In the genomic region with DNA sequence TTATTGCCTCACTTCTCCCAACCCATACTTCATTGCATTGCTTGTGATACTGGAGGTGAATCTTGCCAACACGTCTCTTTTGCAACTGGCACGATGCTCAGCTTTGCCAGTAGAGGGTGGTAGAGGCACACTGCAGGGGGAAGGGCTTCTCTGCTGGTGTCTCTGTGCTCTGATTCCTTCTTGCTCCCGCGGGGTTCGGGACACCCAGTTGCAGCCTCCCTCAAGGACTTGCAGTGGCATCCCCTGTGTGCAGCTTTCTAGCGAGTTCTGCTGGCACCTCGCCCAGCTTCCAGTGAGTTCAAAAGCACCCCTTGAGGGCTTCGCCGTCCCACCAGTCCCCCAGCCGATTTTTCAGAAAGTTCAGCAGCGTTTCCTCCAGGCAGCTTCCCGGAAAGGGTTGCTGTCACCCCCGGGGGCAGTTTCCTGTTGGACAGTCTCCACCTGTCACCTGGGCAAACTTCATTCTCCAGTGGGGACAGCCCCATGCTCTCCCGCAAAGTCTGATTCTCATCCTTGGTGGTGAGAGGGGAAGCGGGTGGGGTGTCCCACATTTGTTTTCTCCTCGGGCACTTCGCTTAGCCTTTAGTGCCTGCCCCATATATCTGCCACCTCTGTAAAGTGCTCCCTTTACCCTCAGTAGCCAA, we compare ENCODE assay signal across 8 cellular contexts. TPM values are rescaled to one million over a fixed set of nuclear protein-coding genes. Genes with fewer than 3 reads are reported as not detected.
DNase-seq lines count a peak whose midpoint lies in the region; ATAC-seq and TF ChIP-seq lines count a peak whose summit lies in the region.

No MANE protein-coding gene starts in this region.

- H3K36me3 Mint-ChIP-seq in activated T-helper 2 cell treated with anti-CD3 and anti-CD28 coated beads, Interferon-gamma antibody, Interleukin-2, Interleukin-4, amounts not matched to agents 10 μg/mL and 5 μg/mL and 100 μg/mL, durations not matched to agents 14 hours and 24 hours and 36 hours (ENCODE audit: low read depth) = no peaks in the 10 kb centered on the region

- no peak overlapping the region for H2BK5ac ChIP-seq in trophoblast cell (ENCODE audit: low read depth, low read length, poor library complexity)

- no peaks in the 10 kb centered on the region for H4K20me1 ChIP-seq in Karpas-422 (ENCODE audit: insufficient read depth, low read depth, low read length)

- WGBS in trophoblast cell (ENCODE audit: extremely low coverage, insufficient coverage, insufficient read length) = no CpG with 5 or more reads among the region's 17 CpGs
- WGBS in upper lobe of left lung, 2 donors = 8 to 9% methylated on average over 17 of the region's 17 CpGs

- H3K9me3 Mint-ChIP-seq in activated T-helper 2 cell treated with anti-CD3 and anti-CD28 coated beads, Interferon-gamma antibody, Interleukin-2, Interleukin-4, amounts not matched to agents 10 μg/mL and 5 μg/mL and 100 μg/mL, durations not matched to agents 14 hours and 24 hours and 36 hours = no peaks in the 10 kb centered on the region

- no peaks in the 10 kb centered on the region for H3K27me3 Mint-ChIP-seq in activated T-helper 2 cell treated with anti-CD3 and anti-CD28 coated beads, Interferon-gamma antibody, Interleukin-2, Interleukin-4, amounts not matched to agents 10 μg/mL and 5 μg/mL and 100 μg/mL, durations not matched to agents 14 hours and 24 hours and 36 hours (ENCODE audit: low read depth)

- H4K91ac ChIP-seq in trophoblast cell (ENCODE audit: low read depth, low read length) = no peak overlapping the region

- POLR2A ChIA-PET in RWPE1 (lab: Yijun Ruan, JAX; ENCODE audit: low non-redundant PET) = no interaction called here

- H3K79me1 ChIP-seq in trophoblast cell (ENCODE audit: low read length) = no peaks in the 10 kb centered on the region

- peak overlapping the region; percentile 72 for H3K4me3 Mint-ChIP-seq in activated T-helper 2 cell treated with anti-CD3 and anti-CD28 coated beads, Interferon-gamma antibody, Interleukin-2, Interleukin-4, amounts not matched to agents 10 μg/mL and 5 μg/mL and 100 μg/mL, durations not matched to agents 14 hours and 24 hours and 36 hours (ENCODE audit: low read depth)

- no peaks in the 10 kb centered on the region for H3K36me3 ChIP-seq in Karpas-422 (ENCODE audit: insufficient read depth, low read length)
- no peaks in the 10 kb centered on the region for H3K36me3 ChIP-seq in trophoblast cell (ENCODE audit: control insufficient read depth in 1 of 2, insufficient read depth in 2 of 2, low read length in 2 of 2)
- no peaks in the 10 kb centered on the region for H3K36me3 ChIP-seq in upper lobe of left lung

- H3K9ac ChIP-seq in Karpas-422 (ENCODE audit: low read length) (no peak overlapping the region), trophoblast cell (ENCODE audit: low read length) (no peak overlapping the region)

- H3K4me1 ChIP-seq in Karpas-422 (ENCODE audit: low read length) (peaks cover 4% of the 10 kb centered on the region; the same call in 1 of the 2 replicates), trophoblast cell (ENCODE audit: control insufficient read depth in 1 of 2, insufficient read depth in 2 of 2, low read length in 2 of 2) (no peaks in the 10 kb centered on the region), upper lobe of left lung (peaks cover 3 to 8% (median 4%) of the 10 kb centered on the region in 4 donors)

- no peak overlapping the region for H2BK12ac ChIP-seq in trophoblast cell (ENCODE audit: low read length)

- no peak overlapping the region for H2BK120ac ChIP-seq in trophoblast cell (ENCODE audit: insufficient read depth, low read length, poor library complexity)

- H3K4me2 ChIP-seq in Karpas-422 (ENCODE audit: low read depth, low read length, poor library complexity, severe bottlenecking) (peak overlapping the region; percentile 30), trophoblast cell (ENCODE audit: low read length) (peak overlapping the region; percentile 16)

- peak overlapping the region; percentile 37; the same call in 1 of the 2 replicates for H3K4me3 ChIP-seq in Karpas-422 (ENCODE audit: low read length)
- no peak overlapping the region for H3K4me3 ChIP-seq in trophoblast cell (ENCODE audit: low read depth, low read length)
- peak overlapping the region in 3 of 4 donors; percentile 9 to 38 (median 36) for H3K4me3 ChIP-seq in upper lobe of left lung

- H3K27ac Mint-ChIP-seq in activated T-helper 2 cell treated with anti-CD3 and anti-CD28 coated beads, Interferon-gamma antibody, Interleukin-2, Interleukin-4, amounts not matched to agents 10 μg/mL and 5 μg/mL and 100 μg/mL, durations not matched to agents 14 hours and 24 hours and 36 hours = no peak overlapping the region

- H3K27me3 ChIP-seq in Karpas-422 (ENCODE audit: low read length) (no peaks in the 10 kb centered on the region), trophoblast cell (ENCODE audit: insufficient read depth, low read length) (no peaks in the 10 kb centered on the region), upper lobe of left lung (no peaks in the 10 kb centered on the region)

- CTCF ChIA-PET in RWPE1 (lab: Yijun Ruan, JAX) = interaction anchor here (0.5 to 2.7 kb wide), 23 partner anchors 11 to 769 kb away, joined by 3 to 27 read pairs (median 3); no protein-coding TSS in a partner anchor

- no peak overlapping the region for H3K23ac ChIP-seq in trophoblast cell (ENCODE audit: low read length)

- no peak overlapping the region for H3K27ac ChIP-seq in Karpas-422 (ENCODE audit: low read length)
- H3K27ac ChIP-seq in RWPE1 = no peak overlapping the region
- no peak overlapping the region for H3K27ac ChIP-seq in trophoblast cell (ENCODE audit: low read depth, low read length)
- no peak overlapping the region for H3K27ac ChIP-seq in upper lobe of left lung

- peaks cover 9% of the 10 kb centered on the region for H3K4me1 Mint-ChIP-seq in activated T-helper 2 cell treated with anti-CD3 and anti-CD28 coated beads, Interferon-gamma antibody, Interleukin-2, Interleukin-4, amounts not matched to agents 10 μg/mL and 5 μg/mL and 100 μg/mL, durations not matched to agents 14 hours and 24 hours and 36 hours (ENCODE audit: low read depth)

- H4K8ac ChIP-seq in trophoblast cell (ENCODE audit: low read depth, low read length) = no peak overlapping the region

- no peak overlapping the region for H3K4ac ChIP-seq in trophoblast cell (ENCODE audit: low read depth, low read length)

- H3K18ac ChIP-seq in trophoblast cell (ENCODE audit: low read length) = no peak overlapping the region

- H2AFZ ChIP-seq in Karpas-422 (ENCODE audit: low read length) (peak overlapping the region; percentile 42; the same call in 1 of the 2 replicates), trophoblast cell (ENCODE audit: insufficient read depth, low read length, poor library complexity) (peak overlapping the region; percentile 28)

- H2AK5ac ChIP-seq in trophoblast cell (ENCODE audit: low read length) = no peak overlapping the region

- TF ChIP-seq EP300 in upper lobe of left lung (IDR thresholded peaks at IDR 0.05) = no peak

- H3K79me2 ChIP-seq in Karpas-422 (ENCODE audit: low read length) = no peaks in the 10 kb centered on the region
- H3K79me2 ChIP-seq in trophoblast cell (ENCODE audit: control insufficient read depth, insufficient read depth, low read length, poor library complexity) = no peaks in the 10 kb centered on the region

- no peaks in the 10 kb centered on the region for H3K9me2 ChIP-seq in Karpas-422 (replicated peaks; ENCODE audit: insufficient read depth, low read length)

- no peak overlapping the region for H3K14ac ChIP-seq in trophoblast cell (ENCODE audit: low read length)

- TF ChIP-seq CTCF in RWPE1 (conservative IDR thresholded peaks at IDR 0.05; ENCODE audit: low read depth) (peak; percentile 57), upper lobe of left lung (IDR thresholded peaks at IDR 0.05) (peak; percentile 72 to 87 (median 81))

- no peak overlapping the region for H4K12ac ChIP-seq in trophoblast cell (ENCODE audit: low read depth, low read length)

- DNase-seq in DMS153 treated with DMSO at 0.1 percent for 48 hours (lab: John Stamatoyannopoulos, UW; ENCODE audit: unreplicated experiment) = peak; percentile 10
- peak; percentile 87 for DNase-seq in Karpas-422
- peak; percentile 57 for DNase-seq in RWPE1 (ENCODE audit: low spot score)
- DNase-seq in activated T-helper 2 cell treated with anti-CD3 and anti-CD28 coated beads, Interferon-gamma antibody, Interleukin-2, Interleukin-4, amounts not matched to agents 10 μg/mL and 5 μg/mL and 100 μg/mL, durations not matched to agents 14 hours and 24 hours and 36 hours (ENCODE audit: low spot score) = peak; percentile 44
- DNase-seq in germinal center (ENCODE audit: low spot score) = peak; percentile 62
- DNase-seq in trophoblast cell = peak; percentile 32 to 68
- DNase-seq in upper lobe of left lung = peak; percentile 16 to 82

- intact Hi-C loops in activated T-helper 2 cell treated with anti-CD3 and anti-CD28 coated beads, Interferon-gamma antibody, Interleukin-2, Interleukin-4, amounts not matched to agents 10 μg/mL and 5 μg/mL and 100 μg/mL, durations not matched to agents 14 hours and 24 hours and 36 hours (cut with micrococcal nuclease) = loop anchor here (2.0 kb wide), 1 partner anchor 292 kb away; no protein-coding TSS in a partner anchor

- H3K9me3 ChIP-seq in Karpas-422 (ENCODE audit: low read length) (no peaks in the 10 kb centered on the region), trophoblast cell (ENCODE audit: insufficient read depth, low read depth, low read length) (no peaks in the 10 kb centered on the region), upper lobe of left lung (no peaks in the 10 kb centered on the region)

- TF ChIP-seq POLR2A in upper lobe of left lung (IDR thresholded peaks at IDR 0.05) = no peak

- ATAC-seq in GM21576 (IDR thresholded peaks at IDR 0.05; ENCODE audit: unreplicated experiment) (peak; percentile 93), upper lobe of left lung (ENCODE audit: low FRiP score in 2 of 2) (peak; percentile 91 to 95)

RNA-seq across cellular contexts. Expression of a gene that starts 35.4 kb away (rescaled TPM):
- not detected in 2 replicates for total RNA-seq in Karpas-422 (2014; rRNA removed; shearing (Covaris generic); ENCODE audit: low replicate concordance)
- not detected in 2 replicates for total RNA-seq in activated T-helper 2 cell treated with anti-CD3 and anti-CD28 coated beads, Interferon-gamma antibody, Interleukin-2, Interleukin-4, amounts not matched to agents 10 μg/mL and 5 μg/mL and 100 μg/mL, durations not matched to agents 14 hours and 24 hours and 36 hours
- 6.0 and 6.5 TPM in 2 replicates for polyA plus RNA-seq in trophoblast cell (2013)
- under 1 TPM in 1 of 6 donors, not detected in 5; 0.13 TPM for total RNA-seq in upper lobe of left lung

RNA-seq across cellular contexts. Expression of a gene that starts 59.2 kb away (rescaled TPM):
- total RNA-seq in Karpas-422 (2014; rRNA removed; shearing (Covaris generic); ENCODE audit: low replicate concordance) = not detected in 2 replicates
- total RNA-seq in activated T-helper 2 cell treated with anti-CD3 and anti-CD28 coated beads, Interferon-gamma antibody, Interleukin-2, Interleukin-4, amounts not matched to agents 10 μg/mL and 5 μg/mL and 100 μg/mL, durations not matched to agents 14 hours and 24 hours and 36 hours = not detected in 2 replicates
- 0.07 and 0.08 TPM in 2 replicates for polyA plus RNA-seq in trophoblast cell (2013)
- total RNA-seq in upper lobe of left lung = 100 to 1,000 TPM; 148 to 499 (median 316) TPM

Comparison
In these comparisons a context has a peak if more than half of its experiments do, and no peak if none do; other contexts are left out.
1. DNase-seq: peak in every context shown above with its lines; median percentile 87 in Karpas-422; 62 in germinal center; 57 in RWPE1; 50 in trophoblast cell; 49 in upper lobe of left lung; 44 in activated T-helper 2 cell treated with anti-CD3 and anti-CD28 coated beads, Interferon-gamma antibody, Interleukin-2, Interleukin-4, amounts not matched to agents 10 μg/mL and 5 μg/mL and 100 μg/mL, durations not matched to agents 14 hours and 24 hours and 36 hours; 10 in DMS153 treated with DMSO at 0.1 percent for 48 hours.
2. RNA of a gene that starts 59.2 kb away (total RNA-seq): 148 to 499 TPM in upper lobe of left lung; not detected in Karpas-422 and not detected in activated T-helper 2 cell treated with anti-CD3 and anti-CD28 coated beads, Interferon-gamma antibody, Interleukin-2, Interleukin-4, amounts not matched to agents 10 μg/mL and 5 μg/mL and 100 μg/mL, durations not matched to agents 14 hours and 24 hours and 36 hours; every median in the first group is over 100 times any median in the second.